ENCODE assay signal across 16 cellular contexts in the genomic region with DNA sequence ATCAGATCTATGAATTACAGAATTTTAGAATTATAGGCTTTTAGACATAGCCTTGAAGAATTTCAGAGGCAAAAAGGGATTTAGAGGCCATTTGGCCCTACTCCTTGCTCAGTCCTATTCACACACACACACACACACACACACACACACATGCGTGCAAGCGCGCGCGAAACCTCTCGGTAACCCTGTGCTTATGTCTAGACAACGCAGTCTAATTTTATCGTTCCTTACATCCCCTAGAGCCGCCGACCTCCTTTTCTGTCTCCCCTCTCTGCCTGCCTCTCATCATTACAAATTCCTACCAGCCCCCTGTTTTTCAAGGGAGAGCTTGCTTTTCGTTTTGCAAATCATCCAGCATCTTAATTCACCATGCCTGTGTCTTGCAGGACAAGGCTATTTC.
A peak's percentile ranks its signal among the peaks of the same experiment; 100 is the strongest.
DNase-seq lines count a peak whose midpoint lies in the region; ATAC-seq and TF ChIP-seq lines count a peak whose summit lies in the region.
"Had no signal": no experiment of that assay in that cellular context is flagged by ENCODE, and none has a peak within 500 bp of the region (broad histone marks: within the 10 kb centered on the region; RNA-seq: fewer than 3 reads in every experiment).

No MANE protein-coding gene starts in this region.

- peaks cover 9% of the 10 kb centered on the region for H3K27me3 Mint-ChIP-seq in nephron progenitor cell (ENCODE audit: low read depth, poor library complexity)
- H3K27me3 Mint-ChIP-seq in naive thymus-derived CD8-positive, alpha-beta T cell: peaks cover 8 to 33% (median 22%) of the 10 kb centered on the region in 5 donors

- H3K4me1 Mint-ChIP-seq in nephron progenitor cell: peaks cover 81% of the 10 kb centered on the region
- no peaks in the 10 kb centered on the region for H3K4me1 Mint-ChIP-seq in naive thymus-derived CD8-positive, alpha-beta T cell
- H3K4me1 Mint-ChIP-seq: B cell had no signal

- 92% methylated on average over 11 of the region's 11 CpGs for WGBS in suprapubic skin

- no peak for TF ChIP-seq POLR2A in suprapubic skin (IDR thresholded peaks at IDR 0.05)

- no peaks in the 10 kb centered on the region for H3K9me3 Mint-ChIP-seq in nephron progenitor cell
- H3K9me3 Mint-ChIP-seq in naive thymus-derived CD8-positive, alpha-beta T cell: peaks cover 0 to 2% (median 0%) of the 10 kb centered on the region in 9 donors
- H3K9me3 Mint-ChIP-seq: CD4-positive, alpha-beta T cell had no signal

- H3K27me3 ChIP-seq in RWPE2 (ENCODE audit: insufficient read depth, poor library complexity, severe bottlenecking) (no peaks in the 10 kb centered on the region), suprapubic skin (peaks cover 29% of the 10 kb centered on the region)

- H3K4me1 ChIP-seq in RWPE2 (ENCODE audit: insufficient read depth, poor library complexity, severe bottlenecking) (no peaks in the 10 kb centered on the region), suprapubic skin (peaks cover 4% of the 10 kb centered on the region)

- no peak overlapping the region for H3K4me3 ChIP-seq in RWPE2 (ENCODE audit: severe bottlenecking)
- H3K4me3 ChIP-seq in coronary artery: no peak overlapping the region
- no peak overlapping the region for H3K4me3 ChIP-seq in suprapubic skin

- TF ChIP-seq CTCF in RWPE2 (IDR thresholded peaks at IDR 0.05; ENCODE audit: poor library complexity, severe bottlenecking): no peak
- no peak for TF ChIP-seq CTCF in coronary artery (IDR thresholded peaks at IDR 0.05)
- no peak for TF ChIP-seq CTCF in nephron progenitor cell (IDR thresholded peaks at IDR 0.05)
- TF ChIP-seq CTCF in suprapubic skin (IDR thresholded peaks at IDR 0.05): no peak

- no peaks in the 10 kb centered on the region for H3K36me3 Mint-ChIP-seq in nephron progenitor cell (ENCODE audit: low read depth)
- no peaks in the 10 kb centered on the region for H3K36me3 Mint-ChIP-seq in naive thymus-derived CD8-positive, alpha-beta T cell

- peak overlapping the region; percentile 23 for H3K27ac Mint-ChIP-seq in nephron progenitor cell
- no peak overlapping the region for H3K27ac Mint-ChIP-seq in naive thymus-derived CD8-positive, alpha-beta T cell
- H3K27ac Mint-ChIP-seq: B cell; CD4-positive, alpha-beta T cell had no signal

- POLR2A ChIA-PET in naive thymus-derived CD8-positive, alpha-beta T cell (lab: Charles Lee): no interaction called here

- ATAC-seq in RWPE2 (ENCODE audit: low read depth): no peak
- ATAC-seq in naive thymus-derived CD8-positive, alpha-beta T cell: no peak

- H3K4me3 Mint-ChIP-seq in nephron progenitor cell: peak overlapping the region; percentile 1
- H3K4me3 Mint-ChIP-seq in naive thymus-derived CD8-positive, alpha-beta T cell: no peak overlapping the region
- H3K4me3 Mint-ChIP-seq: B cell; CD4-positive, alpha-beta T cell had no signal

- DNase-seq in RWPE2 (ENCODE audit: low spot score): peak; percentile 9
- peak; percentile 26 for DNase-seq in coronary artery (ENCODE audit: low spot score)
- no peak for DNase-seq in nephron progenitor cell
- DNase-seq in suprapubic skin (ENCODE audit: low spot score in 2 of 2): peak; percentile 20 to 74
- no peak for DNase-seq in GOT3 (lab: John Stamatoyannopoulos, UW)
- no peak for DNase-seq in T-helper 2 cell
- no peak for DNase-seq in naive thymus-derived CD8-positive, alpha-beta T cell
- DNase-seq: CD4-positive, alpha-beta T cell; EL; NCI-H1105 treated with DMSO at 0.1 percent for 48 hours; NCI-H187; NCI-H446; NK-92 treated with Interleukin-12 subunit alpha and Interleukin-12 subunit beta, amount 100 ng/mL, for 24 hours; SHP77 treated with DMSO at 0.1 percent for 48 hours had no signal

- TF ChIP-seq EP300 in suprapubic skin (IDR thresholded peaks at IDR 0.05): no peak

- H3K9me3 ChIP-seq in RWPE2 (ENCODE audit: severe bottlenecking) (no peaks in the 10 kb centered on the region), suprapubic skin (no peaks in the 10 kb centered on the region)

- no peak overlapping the region for H3K27ac ChIP-seq in RWPE2 (ENCODE audit: poor library complexity, severe bottlenecking)
- H3K27ac ChIP-seq in coronary artery: no peak overlapping the region
- no peak overlapping the region for H3K27ac ChIP-seq in suprapubic skin
- H3K27ac ChIP-seq: HL-60 had no signal

- H3K36me3 ChIP-seq in RWPE2 (ENCODE audit: low read depth): no peaks in the 10 kb centered on the region
- no peaks in the 10 kb centered on the region for H3K36me3 ChIP-seq in suprapubic skin

Comparison
In these comparisons a context has a peak if more than half of its experiments do, and no peak if none do; other contexts are left out.
1. DNase-seq: peak in RWPE2 (single experiment), coronary artery (single experiment) and suprapubic skin (2 of 2); none in nephron progenitor cell (single experiment), GOT3 (single experiment), T-helper 2 cell (0 of 5) and naive thymus-derived CD8-positive, alpha-beta T cell (0 of 10).